1 cellular context compared by ENCODE assay signal in genomic region chr4:101271516-101271915, GRCh38.
TF ChIP-seq lines count a peak whose summit lies in the region.

No MANE protein-coding gene starts in this region.

TF ChIP-seq in GM23338, 12 proteins besides CTCF, POLR2A, EP300 and RAD21:
- TF ChIP-seq ZNF462 (CRISPR knock-in tag; IDR thresholded peaks at IDR 0.05) (no peak), REST (IDR thresholded peaks at IDR 0.05; ENCODE audit: unreplicated experiment) (peak; percentile 79)
TF ChIP-seq in GM23338: peak in this region for 1.
